30 cellular contexts compared by ENCODE assay signal in the genomic region with DNA sequence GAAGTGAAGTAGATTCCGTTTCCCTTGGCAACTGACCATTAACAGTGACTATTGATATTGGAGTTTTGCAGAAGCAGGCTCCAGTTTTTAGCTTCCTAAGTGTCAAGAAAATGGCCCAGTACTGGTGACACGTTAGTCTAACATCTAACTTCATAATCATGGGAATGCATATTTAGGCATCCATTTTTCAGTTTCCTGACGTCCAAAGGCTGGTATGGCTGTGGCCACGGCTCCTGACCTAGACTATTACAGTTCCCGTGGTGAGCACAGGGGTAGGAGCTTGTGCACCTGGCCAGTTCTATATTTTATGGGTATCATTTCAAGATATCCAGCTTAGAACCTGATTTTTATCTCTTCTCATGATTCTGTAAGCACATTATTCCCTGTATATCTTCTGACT.
"Had no signal": no experiment of that assay in that cellular context is flagged by ENCODE, and none has a peak within 500 bp of the region (broad histone marks: within the 10 kb centered on the region; RNA-seq: fewer than 3 reads in every experiment).

No MANE protein-coding gene starts in this region.

- H3K36me3 Mint-ChIP-seq: naive B cell; naive thymus-derived CD8-positive, alpha-beta T cell; natural killer cell treated with Interleukin-12 subunit alpha and Interleukin-12 subunit beta and Interleukin-15 and Interleukin-18, amount 100 ng/mL, for 72 hours; stimulated activated effector memory CD8-positive, alpha-beta T cell treated with anti-CD3 and anti-CD28 coated beads, Interleukin-12 subunit alpha, Interleukin-12 subunit beta, amount 100 ng/mL, for 72 hours; stimulated activated naive B cell treated with anti-CD40 and anti-IgM and Interleukin-4, amounts not matched to agents 10 μg/mL and 1 μg/mL and 100 μg/mL, for 72 hours; type B pancreatic cell had no signal

- ATAC-seq: naive thymus-derived CD8-positive, alpha-beta T cell; natural killer cell treated with Interleukin-12 subunit alpha and Interleukin-12 subunit beta and Interleukin-15 and Interleukin-18, amount 100 ng/mL, for 72 hours; pancreas; psoas muscle; right cardiac atrium; right lobe of liver; stimulated activated effector memory CD8-positive, alpha-beta T cell treated with anti-CD3 and anti-CD28 coated beads, Interleukin-12 subunit alpha, Interleukin-12 subunit beta, amount 100 ng/mL, for 72 hours; stimulated activated naive B cell treated with anti-CD40 and anti-IgM and Interleukin-4, amounts not matched to agents 10 μg/mL and 1 μg/mL and 100 μg/mL, for 72 hours; upper lobe of right lung had no signal

- FAIRE-seq: pancreas, small intestine had no signal

- H3K4me3 Mint-ChIP-seq: naive B cell; naive thymus-derived CD8-positive, alpha-beta T cell; natural killer cell treated with Interleukin-12 subunit alpha and Interleukin-12 subunit beta and Interleukin-15 and Interleukin-18, amount 100 ng/mL, for 72 hours; nephron progenitor cell; neural crest cell; stimulated activated effector memory CD8-positive, alpha-beta T cell treated with anti-CD3 and anti-CD28 coated beads, Interleukin-12 subunit alpha, Interleukin-12 subunit beta, amount 100 ng/mL, for 72 hours; stimulated activated naive B cell treated with anti-CD40 and anti-IgM and Interleukin-4, amounts not matched to agents 10 μg/mL and 1 μg/mL and 100 μg/mL, for 72 hours; stimulated activated naive CD8-positive, alpha-beta T cell treated with anti-CD3 and anti-CD28 coated beads, Interleukin-15, Interleukin-2, amounts not matched to agents 100 ng/mL and 50 ng/mL, for 24 hours; type B pancreatic cell had no signal

- H3K4me1 Mint-ChIP-seq: naive B cell; naive thymus-derived CD8-positive, alpha-beta T cell; nephron progenitor cell; neural crest cell; stimulated activated effector memory CD8-positive, alpha-beta T cell treated with anti-CD3 and anti-CD28 coated beads, Interleukin-12 subunit alpha, Interleukin-12 subunit beta, amount 100 ng/mL, for 72 hours; stimulated activated naive B cell treated with anti-CD40 and anti-IgM and Interleukin-4, amounts not matched to agents 10 μg/mL and 1 μg/mL and 100 μg/mL, for 72 hours had no signal

- H3K4me3 ChIP-seq: pancreas, psoas muscle, right lobe of liver, sigmoid colon, spleen, stomach, thyroid gland, tibial nerve, upper lobe of right lung, vagina had no signal

- H3K27ac Mint-ChIP-seq: naive B cell; naive thymus-derived CD8-positive, alpha-beta T cell; natural killer cell treated with Interleukin-12 subunit alpha and Interleukin-12 subunit beta and Interleukin-15 and Interleukin-18, amount 100 ng/mL, for 72 hours; nephron progenitor cell; progenitor cell of endocrine pancreas; stimulated activated effector memory CD8-positive, alpha-beta T cell treated with anti-CD3 and anti-CD28 coated beads, Interleukin-12 subunit alpha, Interleukin-12 subunit beta, amount 100 ng/mL, for 72 hours; stimulated activated naive B cell treated with anti-CD40 and anti-IgM and Interleukin-4, amounts not matched to agents 10 μg/mL and 1 μg/mL and 100 μg/mL, for 72 hours; stimulated activated naive CD8-positive, alpha-beta T cell treated with anti-CD3 and anti-CD28 coated beads, Interleukin-15, Interleukin-2, amounts not matched to agents 100 ng/mL and 50 ng/mL, for 24 hours; type B pancreatic cell had no signal

- H3K27ac ChIP-seq: neutrophil, pancreas, psoas muscle, right lobe of liver, sigmoid colon, spleen, thyroid gland, tibial nerve, upper lobe of right lung, vagina had no signal

- H3K9me3 Mint-ChIP-seq: nephron progenitor cell, neural crest cell, type B pancreatic cell had no signal

- H3K9me3 ChIP-seq: neutrophil, pancreas, psoas muscle, right lobe of liver, sigmoid colon, stomach, thoracic aorta, thyroid gland, tibial nerve, upper lobe of right lung, vagina had no signal

- H3K27me3 Mint-ChIP-seq: naive B cell; naive thymus-derived CD8-positive, alpha-beta T cell; natural killer cell treated with Interleukin-12 subunit alpha and Interleukin-12 subunit beta and Interleukin-15 and Interleukin-18, amount 100 ng/mL, for 72 hours; progenitor cell of endocrine pancreas; stimulated activated naive B cell treated with anti-CD40 and anti-IgM and Interleukin-4, amounts not matched to agents 10 μg/mL and 1 μg/mL and 100 μg/mL, for 72 hours; stimulated activated naive CD8-positive, alpha-beta T cell treated with anti-CD3 and anti-CD28 coated beads, Interleukin-15, Interleukin-2, amounts not matched to agents 100 ng/mL and 50 ng/mL, for 24 hours; type B pancreatic cell had no signal

- H3K36me3 ChIP-seq: neutrophil, pancreas, right lobe of liver, sigmoid colon, spleen, stomach, thoracic aorta, thyroid gland, tibial nerve, upper lobe of right lung, vagina had no signal

- H3K27me3 ChIP-seq: neutrophil, pancreas, right lobe of liver, sigmoid colon, spleen, stomach, thyroid gland, tibial nerve, upper lobe of right lung, vagina had no signal

- DNase-seq: naive B cell; naive thymus-derived CD8-positive, alpha-beta T cell; nephron progenitor cell; nucleus accumbens; pancreas; psoas muscle; right cardiac atrium; right lobe of liver; sigmoid colon; small intestine; spleen; stimulated activated CD4-positive, alpha-beta T cell treated with anti-CD3 and anti-CD28 coated beads, Interleukin-12 subunit alpha, Interleukin-12 subunit beta, amount 100 ng/mL, for 4 hours; stimulated activated CD4-positive, alpha-beta T cell treated with anti-CD3 and anti-CD28 coated beads, Interleukin-2, amount 100 ng/mL, for 24 hours; stimulated activated CD4-positive, alpha-beta T cell treated with anti-CD3 and anti-CD28 coated beads, Interleukin-2, amount 100 ng/mL, for 48 hours; stimulated activated CD4-positive, alpha-beta T cell treated with anti-CD3 and anti-CD28 coated beads, Interleukin-4, amount 100 ng/mL, for 24 hours; stimulated activated naive B cell treated with anti-CD40 and anti-IgM and Interleukin-4, amounts not matched to agents 10 μg/mL and 1 μg/mL and 100 μg/mL, for 72 hours; stimulated activated naive CD4-positive, alpha-beta T cell treated with Interleukin-2 at 50 U/mL for 16 hours; stomach; thyroid gland; upper lobe of right lung had no signal

- H3K4me1 ChIP-seq: pancreas, psoas muscle, right lobe of liver, sigmoid colon, spleen, stomach, thyroid gland, tibial nerve, upper lobe of right lung, vagina had no signal
